Comparison of ENCODE assay signal across 1 cellular context in the genomic region with DNA sequence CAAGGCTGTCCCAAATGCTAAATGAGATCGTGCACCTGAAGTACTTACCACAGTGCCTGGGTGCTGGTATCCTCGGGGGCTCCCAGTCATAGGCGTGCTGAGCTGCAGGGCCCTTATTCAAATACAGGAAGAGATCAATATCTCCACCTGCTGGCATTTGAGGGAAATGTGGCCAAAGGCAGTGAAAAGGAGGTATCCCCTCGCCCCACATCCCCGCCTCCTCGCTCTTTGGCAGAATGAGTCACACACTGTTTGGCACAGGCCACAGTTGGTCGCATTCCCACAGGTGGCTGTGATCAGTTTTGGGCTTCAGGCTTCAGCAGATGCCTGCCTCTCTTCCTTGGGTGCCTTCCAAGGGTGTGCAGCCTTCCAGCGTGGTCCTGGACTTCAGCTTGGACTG.
A peak's percentile ranks its signal among the peaks of the same experiment; 100 is the strongest.
TF ChIP-seq lines count a peak whose summit lies in the region.

No MANE protein-coding gene starts in this region.

TF ChIP-seq in HEK293, 187 proteins besides CTCF, POLR2A, EP300 and RAD21 (continued from another document):
- TF ChIP-seq, protein P1, sequence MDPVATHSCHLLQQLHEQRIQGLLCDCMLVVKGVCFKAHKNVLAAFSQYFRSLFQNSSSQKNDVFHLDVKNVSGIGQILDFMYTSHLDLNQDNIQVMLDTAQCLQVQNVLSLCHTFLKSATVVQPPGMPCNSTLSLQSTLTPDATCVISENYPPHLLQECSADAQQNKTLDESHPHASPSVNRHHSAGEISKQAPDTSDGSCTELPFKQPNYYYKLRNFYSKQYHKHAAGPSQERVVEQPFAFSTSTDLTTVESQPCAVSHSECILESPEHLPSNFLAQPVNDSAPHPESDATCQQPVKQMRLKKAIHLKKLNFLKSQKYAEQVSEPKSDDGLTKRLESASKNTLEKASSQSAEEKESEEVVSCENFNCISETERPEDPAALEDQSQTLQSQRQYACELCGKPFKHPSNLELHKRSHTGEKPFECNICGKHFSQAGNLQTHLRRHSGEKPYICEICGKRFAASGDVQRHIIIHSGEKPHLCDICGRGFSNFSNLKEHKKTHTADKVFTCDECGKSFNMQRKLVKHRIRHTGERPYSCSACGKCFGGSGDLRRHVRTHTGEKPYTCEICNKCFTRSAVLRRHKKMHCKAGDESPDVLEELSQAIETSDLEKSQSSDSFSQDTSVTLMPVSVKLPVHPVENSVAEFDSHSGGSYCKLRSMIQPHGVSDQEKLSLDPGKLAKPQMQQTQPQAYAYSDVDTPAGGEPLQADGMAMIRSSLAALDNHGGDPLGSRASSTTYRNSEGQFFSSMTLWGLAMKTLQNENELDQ (tag by site-specific recombination; IDR thresholded peaks at IDR 0.05; ENCODE audit: low read depth) = no peak
- TF ChIP-seq ZNF311 (tag by site-specific recombination; IDR thresholded peaks at IDR 0.05; ENCODE audit: borderline replicate concordance) = no peak
- no peak for TF ChIP-seq ZNF624 (tag by site-specific recombination; IDR thresholded peaks at IDR 0.05)
- TF ChIP-seq, protein P2, sequence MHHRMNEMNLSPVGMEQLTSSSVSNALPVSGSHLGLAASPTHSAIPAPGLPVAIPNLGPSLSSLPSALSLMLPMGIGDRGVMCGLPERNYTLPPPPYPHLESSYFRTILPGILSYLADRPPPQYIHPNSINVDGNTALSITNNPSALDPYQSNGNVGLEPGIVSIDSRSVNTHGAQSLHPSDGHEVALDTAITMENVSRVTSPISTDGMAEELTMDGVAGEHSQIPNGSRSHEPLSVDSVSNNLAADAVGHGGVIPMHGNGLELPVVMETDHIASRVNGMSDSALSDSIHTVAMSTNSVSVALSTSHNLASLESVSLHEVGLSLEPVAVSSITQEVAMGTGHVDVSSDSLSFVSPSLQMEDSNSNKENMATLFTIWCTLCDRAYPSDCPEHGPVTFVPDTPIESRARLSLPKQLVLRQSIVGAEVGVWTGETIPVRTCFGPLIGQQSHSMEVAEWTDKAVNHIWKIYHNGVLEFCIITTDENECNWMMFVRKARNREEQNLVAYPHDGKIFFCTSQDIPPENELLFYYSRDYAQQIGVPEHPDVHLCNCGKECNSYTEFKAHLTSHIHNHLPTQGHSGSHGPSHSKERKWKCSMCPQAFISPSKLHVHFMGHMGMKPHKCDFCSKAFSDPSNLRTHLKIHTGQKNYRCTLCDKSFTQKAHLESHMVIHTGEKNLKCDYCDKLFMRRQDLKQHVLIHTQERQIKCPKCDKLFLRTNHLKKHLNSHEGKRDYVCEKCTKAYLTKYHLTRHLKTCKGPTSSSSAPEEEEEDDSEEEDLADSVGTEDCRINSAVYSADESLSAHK (tag by site-specific recombination; IDR thresholded peaks at IDR 0.05) = no peak
- TF ChIP-seq GLI4 (tag by site-specific recombination; IDR thresholded peaks at IDR 0.05) = no peak
- TF ChIP-seq, protein P3, sequence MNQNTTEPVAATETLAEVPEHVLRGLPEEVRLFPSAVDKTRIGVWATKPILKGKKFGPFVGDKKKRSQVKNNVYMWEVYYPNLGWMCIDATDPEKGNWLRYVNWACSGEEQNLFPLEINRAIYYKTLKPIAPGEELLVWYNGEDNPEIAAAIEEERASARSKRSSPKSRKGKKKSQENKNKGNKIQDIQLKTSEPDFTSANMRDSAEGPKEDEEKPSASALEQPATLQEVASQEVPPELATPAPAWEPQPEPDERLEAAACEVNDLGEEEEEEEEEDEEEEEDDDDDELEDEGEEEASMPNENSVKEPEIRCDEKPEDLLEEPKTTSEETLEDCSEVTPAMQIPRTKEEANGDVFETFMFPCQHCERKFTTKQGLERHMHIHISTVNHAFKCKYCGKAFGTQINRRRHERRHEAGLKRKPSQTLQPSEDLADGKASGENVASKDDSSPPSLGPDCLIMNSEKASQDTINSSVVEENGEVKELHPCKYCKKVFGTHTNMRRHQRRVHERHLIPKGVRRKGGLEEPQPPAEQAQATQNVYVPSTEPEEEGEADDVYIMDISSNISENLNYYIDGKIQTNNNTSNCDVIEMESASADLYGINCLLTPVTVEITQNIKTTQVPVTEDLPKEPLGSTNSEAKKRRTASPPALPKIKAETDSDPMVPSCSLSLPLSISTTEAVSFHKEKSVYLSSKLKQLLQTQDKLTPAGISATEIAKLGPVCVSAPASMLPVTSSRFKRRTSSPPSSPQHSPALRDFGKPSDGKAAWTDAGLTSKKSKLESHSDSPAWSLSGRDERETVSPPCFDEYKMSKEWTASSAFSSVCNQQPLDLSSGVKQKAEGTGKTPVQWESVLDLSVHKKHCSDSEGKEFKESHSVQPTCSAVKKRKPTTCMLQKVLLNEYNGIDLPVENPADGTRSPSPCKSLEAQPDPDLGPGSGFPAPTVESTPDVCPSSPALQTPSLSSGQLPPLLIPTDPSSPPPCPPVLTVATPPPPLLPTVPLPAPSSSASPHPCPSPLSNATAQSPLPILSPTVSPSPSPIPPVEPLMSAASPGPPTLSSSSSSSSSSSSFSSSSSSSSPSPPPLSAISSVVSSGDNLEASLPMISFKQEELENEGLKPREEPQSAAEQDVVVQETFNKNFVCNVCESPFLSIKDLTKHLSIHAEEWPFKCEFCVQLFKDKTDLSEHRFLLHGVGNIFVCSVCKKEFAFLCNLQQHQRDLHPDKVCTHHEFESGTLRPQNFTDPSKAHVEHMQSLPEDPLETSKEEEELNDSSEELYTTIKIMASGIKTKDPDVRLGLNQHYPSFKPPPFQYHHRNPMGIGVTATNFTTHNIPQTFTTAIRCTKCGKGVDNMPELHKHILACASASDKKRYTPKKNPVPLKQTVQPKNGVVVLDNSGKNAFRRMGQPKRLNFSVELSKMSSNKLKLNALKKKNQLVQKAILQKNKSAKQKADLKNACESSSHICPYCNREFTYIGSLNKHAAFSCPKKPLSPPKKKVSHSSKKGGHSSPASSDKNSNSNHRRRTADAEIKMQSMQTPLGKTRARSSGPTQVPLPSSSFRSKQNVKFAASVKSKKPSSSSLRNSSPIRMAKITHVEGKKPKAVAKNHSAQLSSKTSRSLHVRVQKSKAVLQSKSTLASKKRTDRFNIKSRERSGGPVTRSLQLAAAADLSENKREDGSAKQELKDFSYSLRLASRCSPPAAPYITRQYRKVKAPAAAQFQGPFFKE (tag by site-specific recombination; IDR thresholded peaks at IDR 0.05; ENCODE audit: borderline replicate concordance) = no peak
- TF ChIP-seq, protein P4, sequence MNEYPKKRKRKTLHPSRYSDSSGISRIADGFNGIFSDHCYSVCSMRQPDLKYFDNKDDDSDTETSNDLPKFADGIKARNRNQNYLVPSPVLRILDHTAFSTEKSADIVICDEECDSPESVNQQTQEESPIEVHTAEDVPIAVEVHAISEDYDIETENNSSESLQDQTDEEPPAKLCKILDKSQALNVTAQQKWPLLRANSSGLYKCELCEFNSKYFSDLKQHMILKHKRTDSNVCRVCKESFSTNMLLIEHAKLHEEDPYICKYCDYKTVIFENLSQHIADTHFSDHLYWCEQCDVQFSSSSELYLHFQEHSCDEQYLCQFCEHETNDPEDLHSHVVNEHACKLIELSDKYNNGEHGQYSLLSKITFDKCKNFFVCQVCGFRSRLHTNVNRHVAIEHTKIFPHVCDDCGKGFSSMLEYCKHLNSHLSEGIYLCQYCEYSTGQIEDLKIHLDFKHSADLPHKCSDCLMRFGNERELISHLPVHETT (tag by site-specific recombination; IDR thresholded peaks at IDR 0.05) = no peak
- no peak for TF ChIP-seq TCF7L2 (IDR thresholded peaks at IDR 0.05; ENCODE audit: borderline replicate concordance, low read depth, low read length)
- TF ChIP-seq HOXD13 (CRISPR knock-in tag; IDR thresholded peaks at IDR 0.05; ENCODE audit: borderline replicate concordance) = no peak
- TF ChIP-seq, protein P5, sequence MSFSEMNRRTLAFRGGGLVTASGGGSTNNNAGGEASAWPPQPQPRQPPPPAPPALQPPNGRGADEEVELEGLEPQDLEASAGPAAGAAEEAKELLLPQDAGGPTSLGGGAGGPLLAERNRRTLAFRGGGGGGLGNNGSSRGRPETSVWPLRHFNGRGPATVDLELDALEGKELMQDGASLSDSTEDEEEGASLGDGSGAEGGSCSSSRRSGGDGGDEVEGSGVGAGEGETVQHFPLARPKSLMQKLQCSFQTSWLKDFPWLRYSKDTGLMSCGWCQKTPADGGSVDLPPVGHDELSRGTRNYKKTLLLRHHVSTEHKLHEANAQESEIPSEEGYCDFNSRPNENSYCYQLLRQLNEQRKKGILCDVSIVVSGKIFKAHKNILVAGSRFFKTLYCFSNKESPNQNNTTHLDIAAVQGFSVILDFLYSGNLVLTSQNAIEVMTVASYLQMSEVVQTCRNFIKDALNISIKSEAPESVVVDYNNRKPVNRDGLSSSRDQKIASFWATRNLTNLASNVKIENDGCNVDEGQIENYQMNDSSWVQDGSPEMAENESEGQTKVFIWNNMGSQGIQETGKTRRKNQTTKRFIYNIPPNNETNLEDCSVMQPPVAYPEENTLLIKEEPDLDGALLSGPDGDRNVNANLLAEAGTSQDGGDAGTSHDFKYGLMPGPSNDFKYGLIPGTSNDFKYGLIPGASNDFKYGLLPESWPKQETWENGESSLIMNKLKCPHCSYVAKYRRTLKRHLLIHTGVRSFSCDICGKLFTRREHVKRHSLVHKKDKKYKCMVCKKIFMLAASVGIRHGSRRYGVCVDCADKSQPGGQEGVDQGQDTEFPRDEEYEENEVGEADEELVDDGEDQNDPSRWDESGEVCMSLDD (tag by site-specific recombination; IDR thresholded peaks at IDR 0.05) = peak; percentile 19; the same call in 1 of the 2 replicates
- TF ChIP-seq ZNF514 (tag by site-specific recombination; IDR thresholded peaks at IDR 0.05) = no peak
- TF ChIP-seq ZNF114 (tag by site-specific recombination; IDR thresholded peaks at IDR 0.05) = no peak
- TF ChIP-seq ZNF266 (tag by site-specific recombination; IDR thresholded peaks at IDR 0.05; ENCODE audit: low read depth) = no peak
- TF ChIP-seq ZFP3 (tag by site-specific recombination; IDR thresholded peaks at IDR 0.05; ENCODE audit: low read depth) = no peak
- TF ChIP-seq, protein P6, sequence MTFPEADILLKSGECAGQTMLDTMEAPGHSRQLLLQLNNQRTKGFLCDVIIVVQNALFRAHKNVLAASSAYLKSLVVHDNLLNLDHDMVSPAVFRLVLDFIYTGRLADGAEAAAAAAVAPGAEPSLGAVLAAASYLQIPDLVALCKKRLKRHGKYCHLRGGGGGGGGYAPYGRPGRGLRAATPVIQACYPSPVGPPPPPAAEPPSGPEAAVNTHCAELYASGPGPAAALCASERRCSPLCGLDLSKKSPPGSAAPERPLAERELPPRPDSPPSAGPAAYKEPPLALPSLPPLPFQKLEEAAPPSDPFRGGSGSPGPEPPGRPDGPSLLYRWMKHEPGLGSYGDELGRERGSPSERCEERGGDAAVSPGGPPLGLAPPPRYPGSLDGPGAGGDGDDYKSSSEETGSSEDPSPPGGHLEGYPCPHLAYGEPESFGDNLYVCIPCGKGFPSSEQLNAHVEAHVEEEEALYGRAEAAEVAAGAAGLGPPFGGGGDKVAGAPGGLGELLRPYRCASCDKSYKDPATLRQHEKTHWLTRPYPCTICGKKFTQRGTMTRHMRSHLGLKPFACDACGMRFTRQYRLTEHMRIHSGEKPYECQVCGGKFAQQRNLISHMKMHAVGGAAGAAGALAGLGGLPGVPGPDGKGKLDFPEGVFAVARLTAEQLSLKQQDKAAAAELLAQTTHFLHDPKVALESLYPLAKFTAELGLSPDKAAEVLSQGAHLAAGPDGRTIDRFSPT (tag by site-specific recombination; IDR thresholded peaks at IDR 0.05) = no peak
- no peak for TF ChIP-seq GLIS2 (tag by site-specific recombination; IDR thresholded peaks at IDR 0.05)
- TF ChIP-seq ZNF544 (tag by site-specific recombination; IDR thresholded peaks at IDR 0.05) = no peak
- TF ChIP-seq ZNF24 (tag by site-specific recombination; IDR thresholded peaks at IDR 0.05) = no peak
- no peak for TF ChIP-seq KLF16 (tag by site-specific recombination; IDR thresholded peaks at IDR 0.05)
- no peak for TF ChIP-seq ZNF175 (tag by site-specific recombination; IDR thresholded peaks at IDR 0.05)
- no peak for TF ChIP-seq MEIS1 (CRISPR knock-in tag; IDR thresholded peaks at IDR 0.05; ENCODE audit: borderline replicate concordance)
- TF ChIP-seq ZNF132 (tag by site-specific recombination; IDR thresholded peaks at IDR 0.05; ENCODE audit: borderline replicate concordance) = no peak
- TF ChIP-seq ZBTB20 (tag by site-specific recombination; IDR thresholded peaks at IDR 0.05) = no peak
- TF ChIP-seq ZNF350 (tag by site-specific recombination; IDR thresholded peaks at IDR 0.05) = no peak
- no peak for TF ChIP-seq ZNF274 (IDR thresholded peaks at IDR 0.05; ENCODE audit: low read length)
- no peak for TF ChIP-seq ZNF274 (tag by site-specific recombination; IDR thresholded peaks at IDR 0.05; ENCODE audit: borderline replicate concordance)
- TF ChIP-seq, protein P7, sequence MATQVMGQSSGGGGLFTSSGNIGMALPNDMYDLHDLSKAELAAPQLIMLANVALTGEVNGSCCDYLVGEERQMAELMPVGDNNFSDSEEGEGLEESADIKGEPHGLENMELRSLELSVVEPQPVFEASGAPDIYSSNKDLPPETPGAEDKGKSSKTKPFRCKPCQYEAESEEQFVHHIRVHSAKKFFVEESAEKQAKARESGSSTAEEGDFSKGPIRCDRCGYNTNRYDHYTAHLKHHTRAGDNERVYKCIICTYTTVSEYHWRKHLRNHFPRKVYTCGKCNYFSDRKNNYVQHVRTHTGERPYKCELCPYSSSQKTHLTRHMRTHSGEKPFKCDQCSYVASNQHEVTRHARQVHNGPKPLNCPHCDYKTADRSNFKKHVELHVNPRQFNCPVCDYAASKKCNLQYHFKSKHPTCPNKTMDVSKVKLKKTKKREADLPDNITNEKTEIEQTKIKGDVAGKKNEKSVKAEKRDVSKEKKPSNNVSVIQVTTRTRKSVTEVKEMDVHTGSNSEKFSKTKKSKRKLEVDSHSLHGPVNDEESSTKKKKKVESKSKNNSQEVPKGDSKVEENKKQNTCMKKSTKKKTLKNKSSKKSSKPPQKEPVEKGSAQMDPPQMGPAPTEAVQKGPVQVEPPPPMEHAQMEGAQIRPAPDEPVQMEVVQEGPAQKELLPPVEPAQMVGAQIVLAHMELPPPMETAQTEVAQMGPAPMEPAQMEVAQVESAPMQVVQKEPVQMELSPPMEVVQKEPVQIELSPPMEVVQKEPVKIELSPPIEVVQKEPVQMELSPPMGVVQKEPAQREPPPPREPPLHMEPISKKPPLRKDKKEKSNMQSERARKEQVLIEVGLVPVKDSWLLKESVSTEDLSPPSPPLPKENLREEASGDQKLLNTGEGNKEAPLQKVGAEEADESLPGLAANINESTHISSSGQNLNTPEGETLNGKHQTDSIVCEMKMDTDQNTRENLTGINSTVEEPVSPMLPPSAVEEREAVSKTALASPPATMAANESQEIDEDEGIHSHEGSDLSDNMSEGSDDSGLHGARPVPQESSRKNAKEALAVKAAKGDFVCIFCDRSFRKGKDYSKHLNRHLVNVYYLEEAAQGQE (tag by site-specific recombination; IDR thresholded peaks at IDR 0.05) = no peak
- no peak for TF ChIP-seq ZNF140 (tag by site-specific recombination; IDR thresholded peaks at IDR 0.05)
- 0 out of 2 replicates have a peak, but pooled peaks have one; percentile 14 for TF ChIP-seq ZNF366 (tag by site-specific recombination; conservative IDR thresholded peaks at IDR 0.05)
- no peak for TF ChIP-seq ZNF776 (tag by site-specific recombination; IDR thresholded peaks at IDR 0.05; ENCODE audit: borderline replicate concordance)
- TF ChIP-seq, protein P8, sequence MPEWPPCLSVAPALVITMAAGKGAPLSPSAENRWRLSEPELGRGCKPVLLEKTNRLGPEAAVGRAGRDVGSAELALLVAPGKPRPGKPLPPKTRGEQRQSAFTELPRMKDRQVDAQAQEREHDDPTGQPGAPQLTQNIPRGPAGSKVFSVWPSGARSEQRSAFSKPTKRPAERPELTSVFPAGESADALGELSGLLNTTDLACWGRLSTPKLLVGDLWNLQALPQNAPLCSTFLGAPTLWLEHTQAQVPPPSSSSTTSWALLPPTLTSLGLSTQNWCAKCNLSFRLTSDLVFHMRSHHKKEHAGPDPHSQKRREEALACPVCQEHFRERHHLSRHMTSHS (tag by site-specific recombination; IDR thresholded peaks at IDR 0.05) = no peak
TF ChIP-seq in HEK293: peak in this region for 13.
